ENCODE assay signal across 8 cellular contexts in the genomic region with DNA sequence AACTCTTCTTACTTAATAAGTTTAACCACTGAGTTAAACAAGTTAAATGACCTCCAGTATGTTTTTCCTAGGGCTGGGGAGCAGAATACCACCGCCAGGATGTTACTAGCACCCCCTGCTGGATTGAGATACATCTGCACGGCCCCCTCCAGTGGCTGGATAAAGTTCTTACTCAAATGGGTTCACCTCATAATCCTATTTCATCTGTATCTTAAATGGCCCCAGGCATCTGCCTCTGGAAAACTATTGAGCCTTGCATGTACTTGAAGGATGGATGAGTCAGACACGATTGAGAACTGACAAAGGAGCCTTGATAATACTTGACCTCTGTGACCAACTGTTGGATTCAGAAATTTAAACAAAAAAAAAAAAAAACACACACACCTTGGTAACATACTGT.
DNase-seq lines count a peak whose midpoint lies in the region; ATAC-seq and TF ChIP-seq lines count a peak whose summit lies in the region.

No MANE protein-coding gene starts in this region.

- ATAC-seq in GM21717 (IDR thresholded peaks at IDR 0.05; ENCODE audit: unreplicated experiment), result peak; percentile 88
- no peak for ATAC-seq in GM18520 (IDR thresholded peaks at IDR 0.05; ENCODE audit: unreplicated experiment)

- H3K9me3 ChIP-seq in SJSA1 (replicated peaks), result no peaks in the 10 kb centered on the region

- DNase-seq in GDM1 (lab: John Stamatoyannopoulos, UW) (peak; percentile 26), SJSA1 (ENCODE audit: low read depth in 1 of 2, low spot score in 2 of 2) (peak; percentile 49 to 55), amniotic epithelial cell (ENCODE audit: low read depth) (peak; percentile 60), hepatic stellate cell (ENCODE audit: low spot score) (peak; percentile 41), smooth muscle cell of the brain vasculature (ENCODE audit: low read depth, low spot score) (peak; percentile 29)

- no peaks in the 10 kb centered on the region for H3K27me3 ChIP-seq in SJSA1 (replicated peaks)

- no peak overlapping the region for H3K27ac ChIP-seq in SJSA1

- H3K36me3 ChIP-seq in SJSA1, result no peaks in the 10 kb centered on the region

- H3K4me3 ChIP-seq in SJSA1, result no peak overlapping the region

- H3K4me1 ChIP-seq in SJSA1 (replicated peaks), result no peaks in the 10 kb centered on the region

- TF ChIP-seq EP300 in Ishikawa (IDR thresholded peaks at IDR 0.05; ENCODE audit: borderline replicate concordance), result no peak

- TF ChIP-seq RAD21 in Ishikawa (IDR thresholded peaks at IDR 0.05; ENCODE audit: low read depth), result peak; percentile 80

TF ChIP-seq in Ishikawa, 13 proteins besides CTCF, POLR2A, EP300 and RAD21:
- TF ChIP-seq REST (IDR thresholded peaks at IDR 0.05; ENCODE audit: low read depth), result no peak
- no peak for TF ChIP-seq FOXM1 (IDR thresholded peaks at IDR 0.05; ENCODE audit: borderline replicate concordance, low read depth)
- TF ChIP-seq TEAD4 (IDR thresholded peaks at IDR 0.05), result no peak
- no peak for TF ChIP-seq MAX (IDR thresholded peaks at IDR 0.05)
- TF ChIP-seq USF1 (IDR thresholded peaks at IDR 0.05), result no peak
- no peak; the same call in 1 of the 2 replicates for TF ChIP-seq TAF1 (IDR thresholded peaks at IDR 0.05; ENCODE audit: low read depth)
- TF ChIP-seq TCF12 (IDR thresholded peaks at IDR 0.05; ENCODE audit: low read depth), result no peak
- no peak for TF ChIP-seq ZBTB7A (IDR thresholded peaks at IDR 0.05; ENCODE audit: low read depth)
- TF ChIP-seq NFIC (IDR thresholded peaks at IDR 0.05), result no peak
- no peak for TF ChIP-seq CEBPB (IDR thresholded peaks at IDR 0.05)
- TF ChIP-seq EGR1 (IDR thresholded peaks at IDR 0.05), result no peak
- TF ChIP-seq CREB1 (IDR thresholded peaks at IDR 0.05; ENCODE audit: low read depth), result no peak
- TF ChIP-seq YY1 (IDR thresholded peaks at IDR 0.05; ENCODE audit: low read depth), result no peak
